In genomic region chr17:37650419-37651003, GRCh38 we compare ENCODE assay signal across 8 cellular contexts. TPM values are rescaled to one million over a fixed set of nuclear protein-coding genes. Genes with fewer than 3 reads are reported as not detected.
A peak's percentile ranks its signal among the peaks of the same experiment; 100 is the strongest.
DNase-seq lines count a peak whose midpoint lies in the region; ATAC-seq and TF ChIP-seq lines count a peak whose summit lies in the region.

No MANE protein-coding gene starts in this region.

- peaks cover 0 to 38% of the 10 kb centered on the region in 2 donors for H3K27me3 ChIP-seq in left lung

- intact Hi-C loops in left lung (cut with DNase I) = no loop called here

- H3K36me3 Mint-ChIP-seq in natural killer cell treated with Interleukin-12 subunit alpha and Interleukin-12 subunit beta and Interleukin-15 and Interleukin-18, amount 100 ng/mL, for 72 hours = no peaks in the 10 kb centered on the region

- peaks cover 8 to 11% of the 10 kb centered on the region in 2 donors for H3K4me1 Mint-ChIP-seq in natural killer cell treated with Interleukin-12 subunit alpha and Interleukin-12 subunit beta and Interleukin-15 and Interleukin-18, amount 100 ng/mL, for 72 hours (ENCODE audit: low read depth in 2 of 2)

- H3K9me3 ChIP-seq in left lung = no peaks in the 10 kb centered on the region

- H3K4me3 ChIP-seq in astrocyte of the cerebellum (ENCODE audit: low read depth, low read length) (no peak overlapping the region), left lung (no peak overlapping the region)

- TF ChIP-seq CTCF in LNCAP (IDR thresholded peaks at IDR 0.05) (peak; percentile 62), astrocyte of the cerebellum (IDR thresholded peaks at IDR 0.05; ENCODE audit: low read depth, low read length, missing control alignments) (peak; percentile 59), left lung (IDR thresholded peaks at IDR 0.05) (no peak)

- H3K36me3 ChIP-seq in left lung = no peaks in the 10 kb centered on the region

- DNase-seq in Daoy (ENCODE audit: low read depth) = peak; percentile 23
- no peak for DNase-seq in astrocyte of the cerebellum (ENCODE audit: low read depth)
- no peak for DNase-seq in left lung
- no peak for DNase-seq in natural killer cell treated with Interleukin-12 subunit alpha and Interleukin-12 subunit beta and Interleukin-15 and Interleukin-18, amount 100 ng/mL, for 72 hours (ENCODE audit: low spot score)
- DNase-seq in activated gamma-delta T cell (lab: John Stamatoyannopoulos, UW) = no peak

- H3K4me1 ChIP-seq in left lung = no peaks in the 10 kb centered on the region

- ATAC-seq in left lung (peak; percentile 70), GM21528 (IDR thresholded peaks at IDR 0.05; ENCODE audit: low FRiP score, unreplicated experiment) (no peak), GM18511 (IDR thresholded peaks at IDR 0.05; ENCODE audit: unreplicated experiment) (no peak)
- ATAC-seq in natural killer cell treated with Interleukin-12 subunit alpha and Interleukin-12 subunit beta and Interleukin-15 and Interleukin-18, amount 100 ng/mL, for 72 hours = no peak

- no peak overlapping the region for H3K4me3 Mint-ChIP-seq in natural killer cell treated with Interleukin-12 subunit alpha and Interleukin-12 subunit beta and Interleukin-15 and Interleukin-18, amount 100 ng/mL, for 72 hours

- H3K27ac ChIP-seq in left lung = no peak overlapping the region

- peaks cover 36 to 56% of the 10 kb centered on the region in 2 donors for H3K27me3 Mint-ChIP-seq in natural killer cell treated with Interleukin-12 subunit alpha and Interleukin-12 subunit beta and Interleukin-15 and Interleukin-18, amount 100 ng/mL, for 72 hours

- in situ Hi-C loops in astrocyte of the cerebellum (cut with HindIII; ENCODE audit: low sequenced_read_pairs) = no loop called here

- no peaks in the 10 kb centered on the region for H3K9me3 Mint-ChIP-seq in natural killer cell treated with Interleukin-12 subunit alpha and Interleukin-12 subunit beta and Interleukin-15 and Interleukin-18, amount 100 ng/mL, for 72 hours

- H3K27ac Mint-ChIP-seq in natural killer cell treated with Interleukin-12 subunit alpha and Interleukin-12 subunit beta and Interleukin-15 and Interleukin-18, amount 100 ng/mL, for 72 hours = no peak overlapping the region

RNA-seq across cellular contexts. Expression of gene DDX52, which starts 7.3 kb away (rescaled TPM):
- 22.2 and 26.7 TPM in 2 replicates for total RNA-seq in Daoy (2014; rRNA removed; shearing (Covaris generic))
- 10 to 100 TPM; 23.7 to 24.3 TPM for total RNA-seq in left lung
- total RNA-seq in natural killer cell treated with Interleukin-12 subunit alpha and Interleukin-12 subunit beta and Interleukin-15 and Interleukin-18, amount 100 ng/mL, for 72 hours = 10 to 100 TPM; 35.0 to 52.9 TPM

RNA-seq across cellular contexts. Expression of gene SYNRG, which starts 41.3 kb away (rescaled TPM):
- total RNA-seq in Daoy (2014; rRNA removed; shearing (Covaris generic)) = 3.4 and 5.4 TPM in 2 replicates
- total RNA-seq in left lung = 10 to 100 TPM; 38.6 to 41.2 TPM
- total RNA-seq in natural killer cell treated with Interleukin-12 subunit alpha and Interleukin-12 subunit beta and Interleukin-15 and Interleukin-18, amount 100 ng/mL, for 72 hours = 10 to 100 TPM; 68.7 to 77.4 TPM

Comparison
In these comparisons a context has a peak if more than half of its experiments do, and no peak if none do; other contexts are left out.
1. CTCF ChIP-seq: peak in LNCAP (single experiment) and astrocyte of the cerebellum (single experiment); none in left lung (0 of 2).